ENCODE assay signal across 17 cellular contexts in the genomic region with DNA sequence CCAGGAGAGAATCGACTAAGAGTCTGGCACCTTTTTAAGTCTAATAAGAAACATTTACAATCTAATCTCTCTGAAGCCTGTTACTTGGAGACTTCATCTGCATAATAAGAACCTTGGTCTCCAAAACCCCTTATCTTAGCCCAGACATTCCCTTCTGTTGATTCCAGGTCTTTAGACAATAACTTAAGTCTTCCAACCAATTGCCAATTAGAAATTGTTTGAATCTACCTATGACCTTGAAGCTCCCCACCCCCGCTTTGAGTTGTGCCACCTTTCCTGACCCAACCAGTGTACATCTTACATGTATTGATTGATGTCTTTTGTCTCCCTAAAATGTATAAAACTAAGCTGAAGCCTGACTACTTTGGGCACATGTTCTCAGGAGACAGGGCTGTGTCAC. TPM values are rescaled to one million over a fixed set of nuclear protein-coding genes. Genes with fewer than 3 reads are reported as not detected.
DNase-seq lines count a peak whose midpoint lies in the region; ATAC-seq, FAIRE-seq and TF ChIP-seq lines count a peak whose summit lies in the region.
"Had no signal": no experiment of that assay in that cellular context is flagged by ENCODE, and none has a peak within 500 bp of the region (broad histone marks: within the 10 kb centered on the region; RNA-seq: fewer than 3 reads in every experiment).

No MANE protein-coding gene starts in this region.

- no peak overlapping the region for H3K4me3 ChIP-seq in Peyer's patch
- H3K4me3 ChIP-seq: neural progenitor cell had no signal

- no peaks in the 10 kb centered on the region for H3K9me3 ChIP-seq in Peyer's patch

- TF ChIP-seq CTCF in D721Med (IDR thresholded peaks at IDR 0.05; ENCODE audit: insufficient read depth, missing control alignments) (no peak), endothelial cell (IDR thresholded peaks at IDR 0.05; ENCODE audit: unreplicated experiment) (no peak), Peyer's patch (IDR thresholded peaks at IDR 0.05) (no peak)

- H3K4me1 ChIP-seq in Peyer's patch: peaks cover 0 to 5% (median 0%) of the 10 kb centered on the region in 4 donors

- H3K27me3 ChIP-seq in Peyer's patch: no peaks in the 10 kb centered on the region
- H3K27me3 ChIP-seq: neural progenitor cell had no signal

- H3K36me3 ChIP-seq in Peyer's patch: no peaks in the 10 kb centered on the region
- H3K36me3 ChIP-seq: neural progenitor cell had no signal

- no peak for TF ChIP-seq POLR2A in Peyer's patch (IDR thresholded peaks at IDR 0.05)

- ATAC-seq in HG02973 (IDR thresholded peaks at IDR 0.05; ENCODE audit: unreplicated experiment) (no peak), GM21529 (IDR thresholded peaks at IDR 0.05; ENCODE audit: unreplicated experiment) (no peak)

- peak overlapping the region; percentile 80 for H3K27ac Mint-ChIP-seq in endothelial cell (ENCODE audit: unreplicated experiment)
- H3K27ac Mint-ChIP-seq: activated naive CD4-positive, alpha-beta T cell treated with anti-CD3 and anti-CD28 coated beads, Interleukin-2, amount 50 U/mL, for 24 hours had no signal

- peaks cover 2% of the 10 kb centered on the region for H3K36me3 Mint-ChIP-seq in endothelial cell (ENCODE audit: low read depth, unreplicated experiment)
- H3K36me3 Mint-ChIP-seq: activated naive CD4-positive, alpha-beta T cell treated with anti-CD3 and anti-CD28 coated beads, Interleukin-2, amount 50 U/mL, for 24 hours; neural progenitor cell had no signal

- H3K9me3 Mint-ChIP-seq in endothelial cell (ENCODE audit: unreplicated experiment): no peaks in the 10 kb centered on the region
- H3K9me3 Mint-ChIP-seq: activated naive CD4-positive, alpha-beta T cell treated with anti-CD3 and anti-CD28 coated beads, Interleukin-2, amount 50 U/mL, for 24 hours; neural progenitor cell had no signal

- H3K27me3 Mint-ChIP-seq in endothelial cell (ENCODE audit: unreplicated experiment): peaks cover 2% of the 10 kb centered on the region

- peaks cover 18% of the 10 kb centered on the region for H3K4me1 Mint-ChIP-seq in endothelial cell (ENCODE audit: unreplicated experiment)
- H3K4me1 Mint-ChIP-seq: activated naive CD4-positive, alpha-beta T cell treated with anti-CD3 and anti-CD28 coated beads, Interleukin-2, amount 50 U/mL, for 24 hours had no signal

- DNase-seq in D721Med (ENCODE audit: insufficient read length, low spot score) (no peak), NCI-H69 (lab: John Stamatoyannopoulos, UW) (peak; percentile 39), endothelial cell (ENCODE audit: low spot score) (no peak), pons (ENCODE audit: low spot score) (peak; percentile 18), Peyer's patch (no peak)
- DNase-seq in activated naive CD4-positive, alpha-beta T cell treated with Interleukin-2 at 50 U/mL for 16 hours: no peak
- DNase-seq: COR-L47; Karpas-422; NCI-H1417 treated with DMSO at 0.1 percent for 48 hours; NCI-H226; stimulated activated CD4-positive, alpha-beta T cell treated with anti-CD3 and anti-CD28 coated beads, Interleukin-4, amount 100 ng/mL, for 24 hours had no signal

- H3K4me3 Mint-ChIP-seq in endothelial cell (ENCODE audit: unreplicated experiment): no peak overlapping the region
- H3K4me3 Mint-ChIP-seq: activated naive CD4-positive, alpha-beta T cell treated with anti-CD3 and anti-CD28 coated beads, Interleukin-2, amount 50 U/mL, for 24 hours; neural progenitor cell had no signal

- peak; percentile 41 for FAIRE-seq in D721Med (lab: Jason Lieb, UNC)
- FAIRE-seq: bronchial epithelial cell, GM12891 had no signal

- peak overlapping the region in 1 of 4 donors; percentile 62 for H3K27ac ChIP-seq in Peyer's patch
- H3K27ac ChIP-seq: neural progenitor cell had no signal

RNA-seq across cellular contexts. Expression of gene DTNA, which starts 49.5 kb away (rescaled TPM):
- total RNA-seq in endothelial cell (ENCODE audit: unreplicated experiment) (17.9 TPM), Peyer's patch (10 to 100 TPM in 1 of 4 donors, 1 to 10 TPM in 3; 6.7 to 30.5 (median 9.5) TPM)

Comparison
In these comparisons a context has a peak if more than half of its experiments do, and no peak if none do; other contexts are left out.
1. DNase-seq: peak in NCI-H69 (single experiment) and pons (single experiment); none in D721Med (single experiment), endothelial cell (single experiment), Peyer's patch (0 of 3) and activated naive CD4-positive, alpha-beta T cell treated with Interleukin-2 at 50 U/mL for 16 hours (single experiment).